Comparison of ENCODE assay signal across 1 cellular context in the genomic region with DNA sequence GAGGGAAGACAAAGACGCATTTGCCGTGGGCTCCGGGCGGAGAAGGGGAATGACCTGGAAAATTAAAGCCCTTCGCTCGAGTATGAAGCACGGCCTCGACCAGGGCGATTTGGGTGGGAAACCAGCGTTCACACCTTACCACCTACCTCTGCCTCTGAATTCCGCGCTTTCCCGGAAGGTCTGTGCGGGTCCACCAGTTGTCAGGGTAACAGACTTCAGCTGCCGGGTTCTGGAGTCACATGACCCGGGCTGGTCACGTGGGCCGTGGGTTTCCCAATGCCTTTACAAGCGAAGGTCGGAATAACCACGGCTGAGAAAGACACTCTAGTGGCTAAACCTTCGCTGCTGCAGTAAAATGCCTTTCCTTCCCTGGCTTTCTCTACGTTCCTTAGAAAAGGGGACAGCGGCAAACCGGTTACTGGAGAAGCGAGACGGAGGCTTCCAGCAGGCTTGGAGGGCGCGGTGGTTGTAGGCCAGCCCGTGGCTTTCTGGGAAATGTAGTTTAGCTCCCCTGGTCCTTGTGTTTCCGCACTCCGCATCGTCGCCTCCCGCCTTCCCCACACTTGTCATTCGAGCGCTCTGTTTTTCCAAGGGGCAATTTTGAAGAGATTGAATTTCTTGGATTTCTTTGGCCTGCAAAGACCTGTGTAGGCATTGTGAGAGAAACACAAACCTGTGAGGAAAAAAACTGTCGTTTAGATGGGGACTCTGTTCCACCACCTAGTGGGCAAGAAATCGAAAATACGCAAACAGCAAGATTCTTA.
TF ChIP-seq lines count a peak whose summit lies in the region.

A gene with protein sequence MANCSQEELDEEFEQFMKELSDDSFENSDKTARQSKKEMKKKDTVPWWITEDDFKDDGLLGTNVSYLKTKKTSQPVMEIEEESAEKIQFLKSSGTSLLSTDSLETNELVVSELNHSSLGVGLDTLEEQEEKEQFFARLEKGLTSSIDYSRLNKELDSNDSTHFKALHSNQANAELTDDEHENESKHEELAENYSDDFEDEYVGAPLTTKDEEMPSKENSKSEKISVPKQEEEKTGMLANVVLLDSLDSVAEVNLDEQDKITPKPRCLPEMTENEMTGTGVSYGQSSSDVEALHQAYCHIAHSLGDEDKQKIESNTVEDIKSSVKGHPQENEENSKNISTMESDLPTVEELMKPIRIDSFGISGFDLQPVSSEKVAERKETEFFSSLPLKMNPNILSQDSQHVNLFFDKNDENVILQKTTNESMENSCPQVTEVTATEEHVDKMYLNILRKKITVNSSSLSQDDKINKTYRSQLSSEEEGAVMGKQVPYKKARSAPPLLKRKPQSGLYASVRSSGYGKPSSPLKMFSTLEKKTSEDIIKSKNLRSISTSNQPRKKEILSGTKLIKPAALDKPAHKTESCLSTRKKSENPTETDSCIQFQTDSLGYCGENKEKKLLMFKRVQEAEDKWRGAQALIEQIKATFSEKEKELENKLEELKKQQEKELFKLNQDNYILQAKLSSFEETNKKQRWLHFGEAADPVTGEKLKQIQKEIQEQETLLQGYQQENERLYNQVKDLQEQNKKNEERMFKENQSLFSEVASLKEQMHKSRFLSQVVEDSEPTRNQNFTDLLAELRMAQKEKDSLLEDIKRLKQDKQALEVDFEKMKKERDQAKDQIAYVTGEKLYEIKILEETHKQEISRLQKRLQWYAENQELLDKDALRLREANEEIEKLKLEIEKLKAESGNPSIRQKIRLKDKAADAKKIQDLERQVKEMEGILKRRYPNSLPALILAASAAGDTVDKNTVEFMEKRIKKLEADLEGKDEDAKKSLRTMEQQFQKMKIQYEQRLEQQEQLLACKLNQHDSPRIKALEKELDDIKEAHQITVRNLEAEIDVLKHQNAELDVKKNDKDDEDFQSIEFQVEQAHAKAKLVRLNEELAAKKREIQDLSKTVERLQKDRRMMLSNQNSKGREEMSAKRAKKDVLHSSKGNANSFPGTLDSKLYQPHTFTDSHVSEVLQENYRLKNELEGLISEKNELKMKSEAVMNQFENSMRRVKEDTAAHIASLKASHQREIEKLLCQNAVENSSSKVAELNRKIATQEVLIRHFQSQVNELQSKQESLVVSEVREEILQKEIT (N-terminal part only) (minus strand): TSS at position 210 of the 764 bp plus-strand sequence. CDS start 1,250 bp downstream, outside the sequence.

TF ChIP-seq in HepG2, 621 proteins besides CTCF, POLR2A, EP300 and RAD21 (continued from another document and continues in another):
- TF ChIP-seq, protein P1, sequence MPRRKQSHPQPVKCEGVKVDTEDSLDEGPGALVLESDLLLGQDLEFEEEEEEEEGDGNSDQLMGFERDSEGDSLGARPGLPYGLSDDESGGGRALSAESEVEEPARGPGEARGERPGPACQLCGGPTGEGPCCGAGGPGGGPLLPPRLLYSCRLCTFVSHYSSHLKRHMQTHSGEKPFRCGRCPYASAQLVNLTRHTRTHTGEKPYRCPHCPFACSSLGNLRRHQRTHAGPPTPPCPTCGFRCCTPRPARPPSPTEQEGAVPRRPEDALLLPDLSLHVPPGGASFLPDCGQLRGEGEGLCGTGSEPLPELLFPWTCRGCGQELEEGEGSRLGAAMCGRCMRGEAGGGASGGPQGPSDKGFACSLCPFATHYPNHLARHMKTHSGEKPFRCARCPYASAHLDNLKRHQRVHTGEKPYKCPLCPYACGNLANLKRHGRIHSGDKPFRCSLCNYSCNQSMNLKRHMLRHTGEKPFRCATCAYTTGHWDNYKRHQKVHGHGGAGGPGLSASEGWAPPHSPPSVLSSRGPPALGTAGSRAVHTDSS (CRISPR knock-in tag; conservative IDR thresholded peaks at IDR 0.05): no peak
- TF ChIP-seq, protein P2, sequence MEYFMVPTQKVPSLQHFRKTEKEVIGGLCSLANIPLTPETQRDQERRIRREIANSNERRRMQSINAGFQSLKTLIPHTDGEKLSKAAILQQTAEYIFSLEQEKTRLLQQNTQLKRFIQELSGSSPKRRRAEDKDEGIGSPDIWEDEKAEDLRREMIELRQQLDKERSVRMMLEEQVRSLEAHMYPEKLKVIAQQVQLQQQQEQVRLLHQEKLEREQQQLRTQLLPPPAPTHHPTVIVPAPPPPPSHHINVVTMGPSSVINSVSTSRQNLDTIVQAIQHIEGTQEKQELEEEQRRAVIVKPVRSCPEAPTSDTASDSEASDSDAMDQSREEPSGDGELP (IDR thresholded peaks at IDR 0.05; ENCODE audit: borderline replicate concordance, low read depth): peak; percentile 83
- TF ChIP-seq PRPF4 (IDR thresholded peaks at IDR 0.05; ENCODE audit: low read depth, low read length, poor library complexity, severe bottlenecking) (no peak), CBX1 (IDR thresholded peaks at IDR 0.05; ENCODE audit: low read depth) (no peak), ZNF337 (CRISPR knock-in tag; IDR thresholded peaks at IDR 0.05; ENCODE audit: borderline replicate concordance, low read depth) (no peak; the same call in 1 of the 2 replicates), HES4 (CRISPR knock-in tag; IDR thresholded peaks at IDR 0.05; ENCODE audit: borderline replicate concordance) (no peak), ATF7 (IDR thresholded peaks at IDR 0.05) (no peak), ATF7 (CRISPR knock-in tag; IDR thresholded peaks at IDR 0.05) (no peak), RARA (CRISPR knock-in tag; IDR thresholded peaks at IDR 0.05) (0 out of 2 replicates have a peak, but pooled peaks have one; percentile 20), ZNF510 (CRISPR knock-in tag; IDR thresholded peaks at IDR 0.05; ENCODE audit: low read depth) (no peak), IKZF1 (IDR thresholded peaks at IDR 0.05) (no peak), ZBTB39 (CRISPR knock-in tag; IDR thresholded peaks at IDR 0.05) (no peak), ATF3 (CRISPR knock-in tag; IDR thresholded peaks at IDR 0.05) (no peak), SP4 (CRISPR knock-in tag; IDR thresholded peaks at IDR 0.05) (no peak; the same call in 1 of the 2 replicates), SMARCC2 (IDR thresholded peaks at IDR 0.05) (no peak), ZNF570 (CRISPR knock-in tag; IDR thresholded peaks at IDR 0.05; ENCODE audit: borderline replicate concordance) (no peak), ZFP41 (CRISPR knock-in tag; IDR thresholded peaks at IDR 0.05; ENCODE audit: borderline replicate concordance) (no peak), PREB (CRISPR knock-in tag; IDR thresholded peaks at IDR 0.05) (no peak), KLF6 (CRISPR knock-in tag; IDR thresholded peaks at IDR 0.05) (0 out of 2 replicates have a peak, but pooled peaks have one; percentile 52), MTA3 (CRISPR knock-in tag; IDR thresholded peaks at IDR 0.05) (no peak), KAT7 (CRISPR knock-in tag; IDR thresholded peaks at IDR 0.05; ENCODE audit: borderline replicate concordance) (peak; percentile 61; the same call in 1 of the 2 replicates), HNRNPL (IDR thresholded peaks at IDR 0.05; ENCODE audit: low read depth, low read length) (no peak), MAF1 (CRISPR knock-in tag; IDR thresholded peaks at IDR 0.05; ENCODE audit: borderline replicate concordance) (no peak), ZNF746 (CRISPR knock-in tag; IDR thresholded peaks at IDR 0.05) (peak; percentile 59), DPF2 (CRISPR knock-in tag; IDR thresholded peaks at IDR 0.05; ENCODE audit: borderline replicate concordance, low read depth) (no peak), ZFP91 (CRISPR knock-in tag; IDR thresholded peaks at IDR 0.05; ENCODE audit: borderline replicate concordance) (peak; percentile 86; the same call in 1 of the 2 replicates), ZBTB1 (CRISPR knock-in tag; IDR thresholded peaks at IDR 0.05; ENCODE audit: borderline replicate concordance) (no peak), ZC3H13 (CRISPR knock-in tag; IDR thresholded peaks at IDR 0.05) (0 out of 2 replicates have a peak, but pooled peaks have one; percentile 57), ZNF574 (CRISPR knock-in tag; IDR thresholded peaks at IDR 0.05) (peak; percentile 78), ZNF180 (CRISPR knock-in tag; IDR thresholded peaks at IDR 0.05; ENCODE audit: borderline replicate concordance, low read depth) (no peak), ZNF3 (CRISPR knock-in tag; IDR thresholded peaks at IDR 0.05) (no peak)
- TF ChIP-seq, protein P3, sequence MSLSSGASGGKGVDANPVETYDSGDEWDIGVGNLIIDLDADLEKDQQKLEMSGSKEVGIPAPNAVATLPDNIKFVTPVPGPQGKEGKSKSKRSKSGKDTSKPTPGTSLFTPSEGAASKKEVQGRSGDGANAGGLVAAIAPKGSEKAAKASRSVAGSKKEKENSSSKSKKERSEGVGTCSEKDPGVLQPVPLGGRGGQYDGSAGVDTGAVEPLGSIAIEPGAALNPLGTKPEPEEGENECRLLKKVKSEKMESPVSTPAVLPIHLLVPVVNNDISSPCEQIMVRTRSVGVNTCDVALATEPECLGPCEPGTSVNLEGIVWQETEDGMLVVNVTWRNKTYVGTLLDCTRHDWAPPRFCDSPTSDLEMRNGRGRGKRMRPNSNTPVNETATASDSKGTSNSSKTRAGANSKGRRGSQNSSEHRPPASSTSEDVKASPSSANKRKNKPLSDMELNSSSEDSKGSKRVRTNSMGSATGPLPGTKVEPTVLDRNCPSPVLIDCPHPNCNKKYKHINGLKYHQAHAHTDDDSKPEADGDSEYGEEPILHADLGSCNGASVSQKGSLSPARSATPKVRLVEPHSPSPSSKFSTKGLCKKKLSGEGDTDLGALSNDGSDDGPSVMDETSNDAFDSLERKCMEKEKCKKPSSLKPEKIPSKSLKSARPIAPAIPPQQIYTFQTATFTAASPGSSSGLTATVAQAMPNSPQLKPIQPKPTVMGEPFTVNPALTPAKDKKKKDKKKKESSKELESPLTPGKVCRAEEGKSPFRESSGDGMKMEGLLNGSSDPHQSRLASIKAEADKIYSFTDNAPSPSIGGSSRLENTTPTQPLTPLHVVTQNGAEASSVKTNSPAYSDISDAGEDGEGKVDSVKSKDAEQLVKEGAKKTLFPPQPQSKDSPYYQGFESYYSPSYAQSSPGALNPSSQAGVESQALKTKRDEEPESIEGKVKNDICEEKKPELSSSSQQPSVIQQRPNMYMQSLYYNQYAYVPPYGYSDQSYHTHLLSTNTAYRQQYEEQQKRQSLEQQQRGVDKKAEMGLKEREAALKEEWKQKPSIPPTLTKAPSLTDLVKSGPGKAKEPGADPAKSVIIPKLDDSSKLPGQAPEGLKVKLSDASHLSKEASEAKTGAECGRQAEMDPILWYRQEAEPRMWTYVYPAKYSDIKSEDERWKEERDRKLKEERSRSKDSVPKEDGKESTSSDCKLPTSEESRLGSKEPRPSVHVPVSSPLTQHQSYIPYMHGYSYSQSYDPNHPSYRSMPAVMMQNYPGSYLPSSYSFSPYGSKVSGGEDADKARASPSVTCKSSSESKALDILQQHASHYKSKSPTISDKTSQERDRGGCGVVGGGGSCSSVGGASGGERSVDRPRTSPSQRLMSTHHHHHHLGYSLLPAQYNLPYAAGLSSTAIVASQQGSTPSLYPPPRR (CRISPR knock-in tag; IDR thresholded peaks at IDR 0.05; ENCODE audit: borderline replicate concordance): no peak
- TF ChIP-seq, protein P4, sequence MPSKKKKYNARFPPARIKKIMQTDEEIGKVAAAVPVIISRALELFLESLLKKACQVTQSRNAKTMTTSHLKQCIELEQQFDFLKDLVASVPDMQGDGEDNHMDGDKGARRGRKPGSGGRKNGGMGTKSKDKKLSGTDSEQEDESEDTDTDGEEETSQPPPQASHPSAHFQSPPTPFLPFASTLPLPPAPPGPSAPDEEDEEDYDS (CRISPR knock-in tag; IDR thresholded peaks at IDR 0.05): no peak
